Comparison of ENCODE assay signal across 13 cellular contexts in genomic region chr18:13434854-13435253, GRCh38.
"Had no signal": no experiment of that assay in that cellular context is flagged by ENCODE, and none has a peak within 500 bp of the region (broad histone marks: within the 10 kb centered on the region; RNA-seq: fewer than 3 reads in every experiment).

No MANE protein-coding gene starts in this region.

- H3K4me3 ChIP-seq: spleen, upper lobe of left lung had no signal

- FAIRE-seq: colon, frontal cortex had no signal

- H3K9me3 ChIP-seq: spleen, upper lobe of left lung had no signal

- H3K36me3 ChIP-seq: upper lobe of left lung had no signal

- DNase-seq: activated CD4-positive, alpha-beta T cell treated with anti-CD3 and anti-CD28 coated beads, Interleukin-2, amount 50 U/mL, for 4 hours; activated gamma-delta T cell treated with Interleukin-2 at 50 U/mL for 16 hours; activated naive CD8-positive, alpha-beta T cell treated with anti-CD3 and anti-CD28 coated beads for 36 hours; activated T-cell treated with anti-CD3 and anti-CD28 coated beads, Interleukin-2, amount 50 U/mL, for 48 hours; anterior cingulate cortex; islet precursor cell; spleen; stimulated activated naive CD4-positive, alpha-beta T cell; substantia nigra; SW 1271; upper lobe of left lung had no signal

- H3K27me3 ChIP-seq: spleen, upper lobe of left lung had no signal
